Comparison of ENCODE assay signal across 34 cellular contexts in genomic region chr7:42084263-42084662, GRCh38.
"Had no signal": no experiment of that assay in that cellular context is flagged by ENCODE, and none has a peak within 500 bp of the region (broad histone marks: within the 10 kb centered on the region; RNA-seq: fewer than 3 reads in every experiment).

No MANE protein-coding gene starts in this region.

- H3K4me1 Mint-ChIP-seq: activated CD4-positive, alpha-beta T cell treated with anti-CD3 and anti-CD28 coated beads for 36 hours; activated CD4-positive, alpha-beta T cell treated with anti-CD3 and anti-CD28 coated beads, Interleukin-2, amount 10 ng/mL, durations not matched to agents 24 days and 14 days; activated CD8-positive, alpha-beta memory T cell treated with anti-CD3 and anti-CD28 coated beads, Interleukin-2, amount 10 ng/mL, durations not matched to agents 7 days and 5 days; activated naive CD4-positive, alpha-beta T cell treated with anti-CD3 and anti-CD28 coated beads, Interleukin-2, amount 10 ng/mL, durations not matched to agents 7 days and 5 days; central memory CD8-positive, alpha-beta T cell; endodermal cell; T-helper 17 cell had no signal

- H3K27ac Mint-ChIP-seq: activated CD4-positive, alpha-beta memory T cell treated with anti-CD3 and anti-CD28 coated beads for 36 hours; activated CD4-positive, alpha-beta T cell treated with anti-CD3 and anti-CD28 coated beads for 36 hours; activated CD4-positive, alpha-beta T cell treated with anti-CD3 and anti-CD28 coated beads, Interleukin-2, amount 10 ng/mL, durations not matched to agents 24 days and 14 days; activated CD8-positive, alpha-beta memory T cell treated with anti-CD3 and anti-CD28 coated beads, Interleukin-2, amount 10 ng/mL, durations not matched to agents 7 days and 5 days; activated CD8-positive, alpha-beta T cell treated with anti-CD3 and anti-CD28 coated beads, Interleukin-2, amount 10 ng/mL, durations not matched to agents 7 days and 5 days; activated naive CD4-positive, alpha-beta T cell treated with anti-CD3 and anti-CD28 coated beads, Interleukin-2, amount 10 ng/mL, durations not matched to agents 7 days and 5 days; activated naive CD8-positive, alpha-beta T cell; activated T-helper 1 cell treated with anti-CD3 and anti-CD28 coated beads, Interleukin-12 subunit alpha, Interleukin-12 subunit beta, Interleukin-2, Interleukin-4 antibody, amounts not matched to agents 30 ng/mL and 10 ng/mL and 1 ng/mL, durations not matched to agents 14 hours and 24 hours and 36 hours; activated T-helper 2 cell treated with anti-CD3 and anti-CD28 coated beads, Interferon-gamma antibody, Interleukin-2, Interleukin-4, amounts not matched to agents 10 μg/mL and 5 μg/mL and 100 μg/mL, durations not matched to agents 14 hours and 24 hours and 36 hours; dendritic cell treated with granulocyte-macrophage colony-stimulating factor and Interleukin-4, amounts not matched to agents 40 ng/mL and 50 ng/mL, for 4 days; endodermal cell; T-helper 17 cell; T-helper 2 cell treated with Interferon-gamma antibody and Interleukin-4, amounts not matched to agents 5 μg/mL and 100 μg/mL, for 36 hours had no signal

- H3K9me3 Mint-ChIP-seq: activated CD4-positive, alpha-beta memory T cell treated with anti-CD3 and anti-CD28 coated beads for 36 hours; activated CD4-positive, alpha-beta T cell treated with anti-CD3 and anti-CD28 coated beads, Interleukin-2, amount 10 ng/mL, durations not matched to agents 24 days and 14 days; activated naive CD4-positive, alpha-beta T cell treated with anti-CD3 and anti-CD28 coated beads, Interleukin-2, amount 10 ng/mL, durations not matched to agents 7 days and 5 days; activated T-helper 1 cell treated with anti-CD3 and anti-CD28 coated beads, Interleukin-12 subunit alpha, Interleukin-12 subunit beta, Interleukin-2, Interleukin-4 antibody, amounts not matched to agents 30 ng/mL and 10 ng/mL and 1 ng/mL, durations not matched to agents 14 hours and 24 hours and 36 hours; activated T-helper 2 cell treated with anti-CD3 and anti-CD28 coated beads, Interferon-gamma antibody, Interleukin-2, Interleukin-4, amounts not matched to agents 10 μg/mL and 5 μg/mL and 100 μg/mL, durations not matched to agents 14 hours and 24 hours and 36 hours; central memory CD8-positive, alpha-beta T cell; dendritic cell treated with granulocyte-macrophage colony-stimulating factor and Interleukin-4, amounts not matched to agents 40 ng/mL and 50 ng/mL, for 4 days; endodermal cell; T-helper 2 cell treated with Interferon-gamma antibody and Interleukin-4, amounts not matched to agents 5 μg/mL and 100 μg/mL, for 36 hours had no signal

- H3K4me3 Mint-ChIP-seq: activated CD4-positive, alpha-beta memory T cell treated with anti-CD3 and anti-CD28 coated beads for 36 hours; activated CD4-positive, alpha-beta T cell treated with anti-CD3 and anti-CD28 coated beads for 36 hours; activated CD4-positive, alpha-beta T cell treated with anti-CD3 and anti-CD28 coated beads, Interleukin-2, amount 10 ng/mL, durations not matched to agents 24 days and 14 days; activated CD8-positive, alpha-beta memory T cell treated with anti-CD3 and anti-CD28 coated beads, Interleukin-2, amount 10 ng/mL, durations not matched to agents 7 days and 5 days; activated CD8-positive, alpha-beta T cell treated with anti-CD3 and anti-CD28 coated beads, Interleukin-2, amount 10 ng/mL, durations not matched to agents 7 days and 5 days; activated naive CD4-positive, alpha-beta T cell treated with anti-CD3 and anti-CD28 coated beads, Interleukin-2, amount 10 ng/mL, durations not matched to agents 7 days and 5 days; activated naive CD8-positive, alpha-beta T cell; activated T-helper 1 cell treated with anti-CD3 and anti-CD28 coated beads, Interleukin-12 subunit alpha, Interleukin-12 subunit beta, Interleukin-2, Interleukin-4 antibody, amounts not matched to agents 30 ng/mL and 10 ng/mL and 1 ng/mL, durations not matched to agents 14 hours and 24 hours and 36 hours; central memory CD8-positive, alpha-beta T cell; dendritic cell treated with granulocyte-macrophage colony-stimulating factor and Interleukin-4, amounts not matched to agents 40 ng/mL and 50 ng/mL, for 4 days; endodermal cell; T-helper 17 cell; T-helper 2 cell treated with Interferon-gamma antibody and Interleukin-4, amounts not matched to agents 5 μg/mL and 100 μg/mL, for 36 hours had no signal

- FAIRE-seq: bronchial epithelial cell had no signal

- H3K36me3 Mint-ChIP-seq: activated CD4-positive, alpha-beta memory T cell treated with anti-CD3 and anti-CD28 coated beads for 36 hours; activated CD8-positive, alpha-beta memory T cell treated with anti-CD3 and anti-CD28 coated beads, Interleukin-2, amount 10 ng/mL, durations not matched to agents 7 days and 5 days; activated naive CD4-positive, alpha-beta T cell treated with anti-CD3 and anti-CD28 coated beads, Interleukin-2, amount 10 ng/mL, durations not matched to agents 7 days and 5 days; activated naive CD8-positive, alpha-beta T cell had no signal

- H3K27me3 ChIP-seq: brain microvascular endothelial cell, esophagus squamous epithelium, gastroesophageal sphincter had no signal

- H3K36me3 ChIP-seq: brain microvascular endothelial cell, esophagus squamous epithelium, gastroesophageal sphincter had no signal

- H3K9me3 ChIP-seq: esophagus squamous epithelium, gastroesophageal sphincter had no signal

- DNase-seq: activated CD4-positive, alpha-beta memory T cell treated with anti-CD3 and anti-CD28 coated beads for 36 hours; activated CD4-positive, alpha-beta T cell treated with anti-CD3 and anti-CD28 coated beads for 36 hours; activated CD4-positive, alpha-beta T cell treated with anti-CD3 and anti-CD28 coated beads, Interleukin-2, amount 10 ng/mL, durations not matched to agents 24 days and 14 days; activated CD4-positive, CD25-positive, alpha-beta regulatory T cell; activated CD4-positive, CD25-positive, alpha-beta regulatory T cell treated with anti-CD3 and anti-CD28 coated beads, Interleukin-2, amount 50 U/mL, for 72 hours; activated CD8-positive, alpha-beta memory T cell treated with anti-CD3 and anti-CD28 coated beads, Interleukin-2, amount 10 ng/mL, durations not matched to agents 7 days and 5 days; activated CD8-positive, alpha-beta memory T cell treated with anti-CD3 and anti-CD28 coated beads, Interleukin-2, amount 50 U/mL, for 4 hours; activated CD8-positive, alpha-beta T cell treated with anti-CD3 and anti-CD28 coated beads, Interleukin-2, amount 10 ng/mL, durations not matched to agents 7 days and 5 days; activated effector memory CD4-positive, alpha-beta T cell treated with anti-CD3 and anti-CD28 coated beads, Interleukin-2, amount 50 U/mL, for 16 hours; activated naive CD4-positive, alpha-beta T cell treated with anti-CD3 and anti-CD28 coated beads, Interleukin-2, amount 10 ng/mL, durations not matched to agents 7 days and 5 days; activated T-cell treated with anti-CD3 and anti-CD28 coated beads, Interleukin-2, amount 50 U/mL, for 1 hour; activated T-cell treated with anti-CD3 and anti-CD28 coated beads, Interleukin-2, amount 50 U/mL, for 48 hours; amygdala; aorta; brain microvascular endothelial cell; dorsolateral prefrontal cortex; effector memory CD4-positive, alpha-beta T cell; endodermal cell; erythroblast; esophagus squamous epithelium; foreskin melanocyte; head of caudate nucleus; T-helper 1 cell; T-helper 17 cell; T1000 had no signal

- H3K27me3 Mint-ChIP-seq: activated CD4-positive, alpha-beta memory T cell treated with anti-CD3 and anti-CD28 coated beads for 36 hours; central memory CD8-positive, alpha-beta T cell; dendritic cell treated with granulocyte-macrophage colony-stimulating factor and Interleukin-4, amounts not matched to agents 40 ng/mL and 50 ng/mL, for 4 days had no signal

- H3K4me3 ChIP-seq: coronary artery, dorsolateral prefrontal cortex, esophagus squamous epithelium, gastroesophageal sphincter had no signal

- H3K27ac ChIP-seq: brain microvascular endothelial cell, coronary artery, dorsolateral prefrontal cortex, esophagus squamous epithelium, gastroesophageal sphincter had no signal
